14 cellular contexts compared by ENCODE assay signal in genomic region chr9:81499021-81499454, GRCh38.
DNase-seq lines count a peak whose midpoint lies in the region; ATAC-seq, FAIRE-seq and TF ChIP-seq lines count a peak whose summit lies in the region.
"Had no signal": no experiment of that assay in that cellular context is flagged by ENCODE, and none has a peak within 500 bp of the region (broad histone marks: within the 10 kb centered on the region; RNA-seq: fewer than 3 reads in every experiment).

No MANE protein-coding gene starts in this region.

- TF ChIP-seq POLR2A in H54 (IDR thresholded peaks at IDR 0.05; ENCODE audit: low read depth, low read length): no peak
- TF ChIP-seq POLR2A in body of pancreas (IDR thresholded peaks at IDR 0.05): no peak

- H3K9me3 ChIP-seq in body of pancreas (no peaks in the 10 kb centered on the region), thoracic aorta (no peaks in the 10 kb centered on the region)

- 32 to 33% methylated on average over 6 of the region's 6 CpGs for WGBS in body of pancreas, 2 donors

- peak; percentile 6 for FAIRE-seq in H54 (lab: Jason Lieb, UNC)

- H3K27me3 Mint-ChIP-seq in natural killer cell (ENCODE audit: low read depth in 2 of 2): peaks cover 9 to 15% of the 10 kb centered on the region in 2 donors
- no peaks in the 10 kb centered on the region for H3K27me3 Mint-ChIP-seq in activated T-helper 2 cell treated with anti-CD3 and anti-CD28 coated beads, Interferon-gamma antibody, Interleukin-2, Interleukin-4, amounts not matched to agents 10 μg/mL and 5 μg/mL and 100 μg/mL, durations not matched to agents 14 hours and 24 hours and 36 hours (ENCODE audit: low read depth)

- intact Hi-C loops in body of pancreas (cut with DNase I) (no loop called here), natural killer cell (cut with micrococcal nuclease) (no loop called here)
- intact Hi-C loops in activated T-helper 2 cell treated with anti-CD3 and anti-CD28 coated beads, Interferon-gamma antibody, Interleukin-2, Interleukin-4, amounts not matched to agents 10 μg/mL and 5 μg/mL and 100 μg/mL, durations not matched to agents 14 hours and 24 hours and 36 hours (cut with micrococcal nuclease): no loop called here

- H3K27ac ChIP-seq in body of pancreas (peak overlapping the region in 3 of 4 donors; percentile 29 to 61 (median 54)), thoracic aorta (peak overlapping the region; percentile 73 to 84)
- H3K27ac ChIP-seq: KMS-11 had no signal

- in situ Hi-C loops in KBM-7 (cut with MboI; ENCODE audit: low pct_unique_long_range_greater_than_20kb, low sequenced_read_pairs): no loop called here

- no peaks in the 10 kb centered on the region for H3K9me3 Mint-ChIP-seq in natural killer cell
- peaks cover 3% of the 10 kb centered on the region for H3K9me3 Mint-ChIP-seq in activated T-helper 2 cell treated with anti-CD3 and anti-CD28 coated beads, Interferon-gamma antibody, Interleukin-2, Interleukin-4, amounts not matched to agents 10 μg/mL and 5 μg/mL and 100 μg/mL, durations not matched to agents 14 hours and 24 hours and 36 hours

- H3K4me1 Mint-ChIP-seq in natural killer cell: no peaks in the 10 kb centered on the region
- H3K4me1 Mint-ChIP-seq in activated T-helper 2 cell treated with anti-CD3 and anti-CD28 coated beads, Interferon-gamma antibody, Interleukin-2, Interleukin-4, amounts not matched to agents 10 μg/mL and 5 μg/mL and 100 μg/mL, durations not matched to agents 14 hours and 24 hours and 36 hours (ENCODE audit: low read depth): no peaks in the 10 kb centered on the region

- ATAC-seq in body of pancreas: peak; percentile 76
- ATAC-seq in thoracic aorta (ENCODE audit: insufficient number of reproducible peaks, low FRiP score, low read depth): peak; percentile 80
- no peak for ATAC-seq in natural killer cell
- ATAC-seq in GM18909 (IDR thresholded peaks at IDR 0.05; ENCODE audit: poor library complexity, unreplicated experiment): no peak
- ATAC-seq: stimulated activated naive CD8-positive, alpha-beta T cell treated with anti-CD3 and anti-CD28 coated beads, Interleukin-15, Interleukin-2, amounts not matched to agents 100 U/mL and 50 U/mL, for 24 hours had no signal

- H3K4me3 ChIP-seq in body of pancreas (no peak overlapping the region), thoracic aorta (peak overlapping the region; percentile 44)

- H3K27ac Mint-ChIP-seq in natural killer cell: no peak overlapping the region
- H3K27ac Mint-ChIP-seq in activated T-helper 2 cell treated with anti-CD3 and anti-CD28 coated beads, Interferon-gamma antibody, Interleukin-2, Interleukin-4, amounts not matched to agents 10 μg/mL and 5 μg/mL and 100 μg/mL, durations not matched to agents 14 hours and 24 hours and 36 hours: no peak overlapping the region

- H3K36me3 Mint-ChIP-seq in natural killer cell: no peaks in the 10 kb centered on the region
- no peaks in the 10 kb centered on the region for H3K36me3 Mint-ChIP-seq in activated T-helper 2 cell treated with anti-CD3 and anti-CD28 coated beads, Interferon-gamma antibody, Interleukin-2, Interleukin-4, amounts not matched to agents 10 μg/mL and 5 μg/mL and 100 μg/mL, durations not matched to agents 14 hours and 24 hours and 36 hours (ENCODE audit: low read depth)

- DNase-seq in H54 (ENCODE audit: insufficient read length, low spot score) (no peak), body of pancreas (peak in 3 of 4 donors; percentile 43 to 52 (median 48)), iris pigment epithelial cell (ENCODE audit: low read depth) (peak; percentile 82), thoracic aorta (ENCODE audit: low spot score) (peak; percentile 25), natural killer cell (no peak), KBM-7 (no peak)
- no peak for DNase-seq in activated T-helper 2 cell treated with anti-CD3 and anti-CD28 coated beads, Interferon-gamma antibody, Interleukin-2, Interleukin-4, amounts not matched to agents 10 μg/mL and 5 μg/mL and 100 μg/mL, durations not matched to agents 14 hours and 24 hours and 36 hours (ENCODE audit: low spot score)
- DNase-seq: cortex of kidney; DMS53; NCI-H345; RPMI8226; stimulated activated naive CD8-positive, alpha-beta T cell treated with anti-CD3 and anti-CD28 coated beads, Interleukin-15, Interleukin-2, amounts not matched to agents 100 U/mL and 50 U/mL, for 24 hours had no signal

- H3K4me1 ChIP-seq in body of pancreas: peaks cover 10% of the 10 kb centered on the region
- H3K4me1 ChIP-seq in thoracic aorta (ENCODE audit: control insufficient read depth in 1 of 2, low read depth in 2 of 2): peaks cover 9 to 22% of the 10 kb centered on the region in 2 donors

- H3K36me3 ChIP-seq in body of pancreas (replicated peaks in 1 of 2; ENCODE audit: insufficient read depth in 1 of 2, low read depth in 2 of 2) (no peaks in the 10 kb centered on the region), thoracic aorta (no peaks in the 10 kb centered on the region)

- H3K4me3 Mint-ChIP-seq in natural killer cell: no peak overlapping the region
- H3K4me3 Mint-ChIP-seq in activated T-helper 2 cell treated with anti-CD3 and anti-CD28 coated beads, Interferon-gamma antibody, Interleukin-2, Interleukin-4, amounts not matched to agents 10 μg/mL and 5 μg/mL and 100 μg/mL, durations not matched to agents 14 hours and 24 hours and 36 hours (ENCODE audit: low read depth): no peak overlapping the region

- TF ChIP-seq CTCF in body of pancreas (IDR thresholded peaks at IDR 0.05): no peak
- no peak for TF ChIP-seq CTCF in thoracic aorta (IDR thresholded peaks at IDR 0.05)
- no peak for TF ChIP-seq CTCF in natural killer cell (IDR thresholded peaks at IDR 0.05)

- H3K27me3 ChIP-seq in body of pancreas (no peaks in the 10 kb centered on the region), thoracic aorta (replicated peaks; ENCODE audit: insufficient read depth) (no peaks in the 10 kb centered on the region)

Comparison
In these comparisons a context has a peak if more than half of its experiments do, and no peak if none do; other contexts are left out.
1. DNase-seq: peak in body of pancreas (3 of 4), iris pigment epithelial cell (single experiment) and thoracic aorta (single experiment); none in H54 (single experiment), natural killer cell (single experiment), activated T-helper 2 cell treated with anti-CD3 and anti-CD28 coated beads, Interferon-gamma antibody, Interleukin-2, Interleukin-4, amounts not matched to agents 10 μg/mL and 5 μg/mL and 100 μg/mL, durations not matched to agents 14 hours and 24 hours and 36 hours (single experiment) and KBM-7 (single experiment).
2. ATAC-seq: peak in body of pancreas (single experiment) and thoracic aorta (single experiment); none in natural killer cell (0 of 3) and GM18909 (single experiment).